8 cellular contexts compared by ENCODE assay signal in the genomic region with DNA sequence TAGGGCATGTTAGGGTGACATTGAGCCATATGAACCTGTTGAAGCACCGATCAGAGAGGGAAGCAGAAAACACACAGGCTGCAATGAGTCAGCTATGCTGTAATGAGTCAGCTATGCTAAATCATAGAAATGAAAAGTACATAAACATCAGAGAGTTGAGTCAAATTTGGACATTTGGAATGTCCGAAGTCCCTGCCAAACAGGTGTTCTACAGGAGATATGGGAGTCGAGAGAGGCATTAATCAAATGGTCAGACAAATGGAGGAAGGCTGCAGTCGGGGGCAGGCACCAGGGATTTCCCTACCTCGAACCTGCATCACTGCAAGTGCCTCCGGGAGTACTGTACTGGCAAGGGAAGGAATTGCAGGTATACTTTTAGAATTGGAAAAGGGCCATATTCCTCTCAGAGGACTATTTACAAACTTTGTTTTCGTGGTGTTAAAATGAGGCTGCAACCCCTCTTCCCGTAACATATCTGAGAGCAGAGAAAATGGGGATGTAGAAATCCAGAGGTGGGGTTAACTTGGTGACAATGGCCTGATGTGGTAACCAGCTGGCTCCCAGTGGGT. TPM values are rescaled to one million over a fixed set of nuclear protein-coding genes. Genes with fewer than 3 reads are reported as not detected.
DNase-seq lines count a peak whose midpoint lies in the region; ATAC-seq and TF ChIP-seq lines count a peak whose summit lies in the region.

No MANE protein-coding gene starts in this region.

- H3K4me2 ChIP-seq in mesenchymal stem cell (ENCODE audit: low read length, poor library complexity, severe bottlenecking): peak overlapping the region; percentile 6

- H3K4me3 Mint-ChIP-seq in activated naive CD4-positive, alpha-beta T cell treated with anti-CD3 and anti-CD28 coated beads for 36 hours: peak overlapping the region; percentile 46
- H3K4me3 Mint-ChIP-seq in mesothelial cell of epicardium: no peak overlapping the region

- CTCF ChIA-PET in activated naive CD4-positive, alpha-beta T cell treated with anti-CD3 and anti-CD28 coated beads for 36 hours (lab: Charles Lee): interaction anchor here (0.6 to 1.5 kb wide), 2 partner anchors 15 to 23 kb away, joined by 3 to 5 read pairs; a partner anchor contains a TSS

- peak overlapping the region in 1 of 2 experiments; percentile 56 for H3K18ac ChIP-seq in mesenchymal stem cell (ENCODE audit: low read depth in 1 of 2, low read length in 2 of 2)

- no peak overlapping the region for H2BK15ac ChIP-seq in mesenchymal stem cell (ENCODE audit: low read depth, poor library complexity, severe bottlenecking)

- no peaks in the 10 kb centered on the region for H3K27me3 Mint-ChIP-seq in activated naive CD4-positive, alpha-beta T cell treated with anti-CD3 and anti-CD28 coated beads for 36 hours (ENCODE audit: low read depth)
- H3K27me3 Mint-ChIP-seq in mesothelial cell of epicardium (ENCODE audit: low read depth): peaks cover 6% of the 10 kb centered on the region

- H3K9me3 ChIP-seq in mesenchymal stem cell (ENCODE audit: control insufficient read depth, low read length): no peaks in the 10 kb centered on the region

- H3K4me3 ChIP-seq in mesenchymal stem cell (ENCODE audit: insufficient read depth in 1 of 2, low read depth in 1 of 2, low read length in 2 of 2): no peak overlapping the region

- peak; percentile 69 for ATAC-seq in GM21526 (IDR thresholded peaks at IDR 0.05; ENCODE audit: low FRiP score, unreplicated experiment)
- ATAC-seq in HG03571 (IDR thresholded peaks at IDR 0.05; ENCODE audit: unreplicated experiment): peak; percentile 67
- ATAC-seq in sciatic nerve: no peak
- no peak for ATAC-seq in HG03521 (IDR thresholded peaks at IDR 0.05; ENCODE audit: unreplicated experiment)

- peak; percentile 76 for DNase-seq in activated naive CD4-positive, alpha-beta T cell treated with anti-CD3 and anti-CD28 coated beads for 36 hours
- peak; percentile 57 for DNase-seq in mesenchymal stem cell
- DNase-seq in sciatic nerve (ENCODE audit: low spot score): no peak
- DNase-seq in mesothelial cell of epicardium (ENCODE audit: low spot score in 2 of 2, unreplicated experiment in 2 of 2): no peak

- intact Hi-C loops in activated naive CD4-positive, alpha-beta T cell treated with anti-CD3 and anti-CD28 coated beads for 36 hours (cut with micrococcal nuclease): loop anchor here (1.0 to 10.0 kb wide), 8 partner anchors 9 to 1279 kb away; a partner anchor contains a TSS
- intact Hi-C loops in sciatic nerve (cut with DNase I): no loop called here

- peak overlapping the region in 1 of 2 experiments; percentile 55 for H2BK12ac ChIP-seq in mesenchymal stem cell (ENCODE audit: low read length in 2 of 2)

- H3K4me1 Mint-ChIP-seq in activated naive CD4-positive, alpha-beta T cell treated with anti-CD3 and anti-CD28 coated beads for 36 hours (ENCODE audit: low read depth): peaks cover 52% of the 10 kb centered on the region
- H3K4me1 Mint-ChIP-seq in mesothelial cell of epicardium: peaks cover 4% of the 10 kb centered on the region

- H3K79me1 ChIP-seq in mesenchymal stem cell (replicated peaks; ENCODE audit: low read length, poor library complexity, severe bottlenecking): no peaks in the 10 kb centered on the region

- H3K36me3 ChIP-seq in mesenchymal stem cell (ENCODE audit: control insufficient read depth in 1 of 2, insufficient read depth in 2 of 2, low read depth in 1 of 2, low read length in 2 of 2): no peaks in the 10 kb centered on the region

- peaks cover 0 to 6% of the 10 kb centered on the region in 2 experiments for H3K27me3 ChIP-seq in mesenchymal stem cell (ENCODE audit: control insufficient read depth in 1 of 2, insufficient read depth in 1 of 2, low read length in 2 of 2)

- WGBS in mesenchymal stem cell: 41% methylated on average over 8 of the region's 8 CpGs

- no peak overlapping the region for H2AK5ac ChIP-seq in mesenchymal stem cell (ENCODE audit: low read length, severe bottlenecking)

- H3K23ac ChIP-seq in mesenchymal stem cell (ENCODE audit: low read length in 2 of 2): no peak overlapping the region

- no peak overlapping the region for H3K14ac ChIP-seq in mesenchymal stem cell (ENCODE audit: low read length in 2 of 2)

- H3K4ac ChIP-seq in mesenchymal stem cell (ENCODE audit: low read depth in 1 of 2, low read length in 2 of 2): no peak overlapping the region

- no peak overlapping the region for H4K91ac ChIP-seq in mesenchymal stem cell (ENCODE audit: low read length)

- H4K8ac ChIP-seq in mesenchymal stem cell (ENCODE audit: low read length): no peak overlapping the region

- H3K27ac ChIP-seq in mesenchymal stem cell (ENCODE audit: low read length, poor library complexity, severe bottlenecking): no peak overlapping the region

- H3K9ac ChIP-seq in mesenchymal stem cell (ENCODE audit: low read length): no peak overlapping the region

- H3K36me3 Mint-ChIP-seq in activated naive CD4-positive, alpha-beta T cell treated with anti-CD3 and anti-CD28 coated beads for 36 hours (ENCODE audit: low read depth): no peaks in the 10 kb centered on the region
- no peaks in the 10 kb centered on the region for H3K36me3 Mint-ChIP-seq in mesothelial cell of epicardium

- no peak overlapping the region for H2BK5ac ChIP-seq in mesenchymal stem cell (ENCODE audit: low read depth, low read length, poor library complexity, severe bottlenecking)

- H2AFZ ChIP-seq in mesenchymal stem cell (ENCODE audit: low read depth, low read length): no peak overlapping the region

- TF ChIP-seq CTCF in GM12873 (IDR thresholded peaks at IDR 0.05; ENCODE audit: insufficient read depth, low read depth, low read length, missing control alignments) (peak; percentile 27), mesothelial cell of epicardium (IDR thresholded peaks at IDR 0.05; ENCODE audit: unreplicated experiment) (no peak)

- H3K4me1 ChIP-seq in mesenchymal stem cell (ENCODE audit: control insufficient read depth, insufficient read depth, low read depth, low read length): peaks cover 4% of the 10 kb centered on the region

- H3K27ac Mint-ChIP-seq in activated naive CD4-positive, alpha-beta T cell treated with anti-CD3 and anti-CD28 coated beads for 36 hours: peak overlapping the region; percentile 17
- no peak overlapping the region for H3K27ac Mint-ChIP-seq in mesothelial cell of epicardium

- H3K9me3 Mint-ChIP-seq in activated naive CD4-positive, alpha-beta T cell treated with anti-CD3 and anti-CD28 coated beads for 36 hours: no peaks in the 10 kb centered on the region
- no peaks in the 10 kb centered on the region for H3K9me3 Mint-ChIP-seq in mesothelial cell of epicardium

- no peak overlapping the region for H2BK120ac ChIP-seq in mesenchymal stem cell (ENCODE audit: low read depth, low read length)

RNA-seq across cellular contexts. Expression of a gene that starts 8.8 kb away (rescaled TPM):
- 100 to 1,000 TPM; 131 to 134 TPM for total RNA-seq in activated naive CD4-positive, alpha-beta T cell treated with anti-CD3 and anti-CD28 coated beads for 36 hours
- polyA plus RNA-seq in mesenchymal stem cell (2013, experiment 1 of 2): 26.4 TPM
- polyA plus RNA-seq in mesenchymal stem cell (2013, experiment 2 of 2): 25.0 TPM
- total RNA-seq in sciatic nerve (38.2 TPM), mesothelial cell of epicardium (23.7 to 24.1 TPM (median 23.7 TPM) in 3 replicates)

Comparison
In these comparisons a context has a peak if more than half of its experiments do, and no peak if none do; other contexts are left out.
1. ATAC-seq: peak in GM21526 (single experiment) and HG03571 (single experiment); none in sciatic nerve (single experiment) and HG03521 (single experiment).
2. DNase-seq: peak in activated naive CD4-positive, alpha-beta T cell treated with anti-CD3 and anti-CD28 coated beads for 36 hours (single experiment) and mesenchymal stem cell (single experiment); none in sciatic nerve (single experiment) and mesothelial cell of epicardium (0 of 2).